Comparison of ENCODE assay signal across 13 cellular contexts in genomic region chr17:35871415-35871814, GRCh38. TPM values are rescaled to one million over a fixed set of nuclear protein-coding genes. Genes with fewer than 3 reads are reported as not detected.
DNase-seq lines count a peak whose midpoint lies in the region; ATAC-seq, FAIRE-seq and TF ChIP-seq lines count a peak whose summit lies in the region.
"Had no signal": no experiment of that assay in that cellular context is flagged by ENCODE, and none has a peak within 500 bp of the region (broad histone marks: within the 10 kb centered on the region; RNA-seq: fewer than 3 reads in every experiment).

No MANE protein-coding gene starts in this region.

- TF ChIP-seq CTCF in right atrium auricular region (IDR thresholded peaks at IDR 0.05): no peak
- no peak for TF ChIP-seq CTCF in upper lobe of right lung (IDR thresholded peaks at IDR 0.05)

- DNase-seq in right cardiac atrium: no peak
- no peak for DNase-seq in right atrium auricular region (ENCODE audit: low spot score)
- peak; percentile 11 for DNase-seq in NCI-H82 treated with DMSO at 0.1 percent for 48 hours (lab: John Stamatoyannopoulos, UW; ENCODE audit: unreplicated experiment)
- DNase-seq in dermis blood vessel endothelial cell: peak; percentile 57
- DNase-seq in upper lobe of right lung: no peak
- DNase-seq in GM19239 (ENCODE audit: insufficient read length, low spot score): no peak
- DNase-seq in GOT3 (lab: John Stamatoyannopoulos, UW): no peak
- DNase-seq: NCI-H1417 treated with DMSO at 0.1 percent for 48 hours; OCI-M1; stimulated activated CD8-positive, alpha-beta memory T cell treated with anti-CD3 and anti-CD28 coated beads, Interleukin-4, amount 100 ng/mL, for 48 hours had no signal

- no peaks in the 10 kb centered on the region for H3K36me3 ChIP-seq in right atrium auricular region
- no peaks in the 10 kb centered on the region for H3K36me3 ChIP-seq in upper lobe of right lung

- intact Hi-C loops in right cardiac atrium (cut with DNase I): no loop called here
- intact Hi-C loops in upper lobe of right lung (cut with DNase I): no loop called here

- H3K27ac ChIP-seq in right cardiac atrium (ENCODE audit: low read length) (no peak overlapping the region), right atrium auricular region (no peak overlapping the region), upper lobe of right lung (no peak overlapping the region)
- H3K27ac ChIP-seq: C4-2B, skin epidermis had no signal

- H3K4me3 ChIP-seq in right cardiac atrium (ENCODE audit: low read length) (no peak overlapping the region), right atrium auricular region (no peak overlapping the region), upper lobe of right lung (no peak overlapping the region)
- H3K4me3 ChIP-seq: skin epidermis had no signal

- H3K27me3 ChIP-seq in right cardiac atrium (ENCODE audit: control insufficient read depth, insufficient read depth) (no peaks in the 10 kb centered on the region), right atrium auricular region (no peaks in the 10 kb centered on the region), upper lobe of right lung (no peaks in the 10 kb centered on the region)

- no peaks in the 10 kb centered on the region for H3K9me3 ChIP-seq in right cardiac atrium (ENCODE audit: control insufficient read depth, low read length)
- no peaks in the 10 kb centered on the region for H3K9me3 ChIP-seq in right atrium auricular region
- no peaks in the 10 kb centered on the region for H3K9me3 ChIP-seq in upper lobe of right lung

- peak; percentile 65 to 84 for ATAC-seq in right cardiac atrium
- peak; percentile 63 for ATAC-seq in upper lobe of right lung
- ATAC-seq in GM18505 (IDR thresholded peaks at IDR 0.05; ENCODE audit: unreplicated experiment): no peak

- WGBS in right cardiac atrium: 48% methylated on average over 6 of the region's 6 CpGs

- FAIRE-seq in GM19239 (lab: Jason Lieb, UNC): no peak

- TF ChIP-seq POLR2A in GM18505 (IDR thresholded peaks at IDR 0.05; ENCODE audit: borderline replicate concordance, extremely low read depth, insufficient read depth, insufficient read length): no peak

- H3K4me1 ChIP-seq in right cardiac atrium (ENCODE audit: control insufficient read depth, insufficient read depth, low read length) (peaks cover 1% of the 10 kb centered on the region), right atrium auricular region (peaks cover 0 to 3% of the 10 kb centered on the region in 2 donors), upper lobe of right lung (no peaks in the 10 kb centered on the region)

RNA-seq across cellular contexts. Expression of gene HEATR9, which starts 2.7 kb away (rescaled TPM):
- total RNA-seq in right cardiac atrium: not detected
- not detected for polyA plus RNA-seq in right cardiac atrium
- total RNA-seq in right atrium auricular region: not detected
- not detected in 2 replicates for total RNA-seq in dermis blood vessel endothelial cell
- total RNA-seq in upper lobe of right lung: 0.17 TPM

RNA-seq across cellular contexts. Expression of gene CCL5, which starts 8.7 kb away (rescaled TPM):
- total RNA-seq in right cardiac atrium: 1 to 10 TPM; 1.2 to 3.3 (median 2.3) TPM
- 1.6 TPM for polyA plus RNA-seq in right cardiac atrium
- total RNA-seq in right atrium auricular region: 1 to 10 TPM; 1.0 to 3.1 TPM
- 0.17 TPM in 1 of 2 replicates, not detected in the other for total RNA-seq in dermis blood vessel endothelial cell
- 22.5 TPM for total RNA-seq in upper lobe of right lung

RNA-seq across cellular contexts. Expression of gene RDM1, which starts 59.2 kb away (rescaled TPM):
- total RNA-seq in right cardiac atrium (not detected), right atrium auricular region (not detected), dermis blood vessel endothelial cell (0.47 and 1.0 TPM in 2 replicates), upper lobe of right lung (not detected)
- polyA plus RNA-seq in right cardiac atrium: not detected

Comparison
In these comparisons a context has a peak if more than half of its experiments do, and no peak if none do; other contexts are left out.
1. DNase-seq: peak in NCI-H82 treated with DMSO at 0.1 percent for 48 hours (single experiment) and dermis blood vessel endothelial cell (single experiment); none in right cardiac atrium (0 of 3), right atrium auricular region (single experiment), upper lobe of right lung (single experiment), GM19239 (single experiment) and GOT3 (single experiment).